ENCODE assay signal across 29 cellular contexts in genomic region chr21:32048353-32048752, GRCh38.
"Had no signal": no experiment of that assay in that cellular context is flagged by ENCODE, and none has a peak within 500 bp of the region (broad histone marks: within the 10 kb centered on the region; RNA-seq: fewer than 3 reads in every experiment).

No MANE protein-coding gene starts in this region.

- H3K4me3 Mint-ChIP-seq: activated CD4-positive, alpha-beta memory T cell treated with anti-CD3 and anti-CD28 coated beads, Interleukin-2, amount 10 ng/mL, durations not matched to agents 7 days and 5 days; activated CD4-positive, alpha-beta T cell treated with anti-CD3 and anti-CD28 coated beads, Interleukin-2, amount 10 ng/mL, durations not matched to agents 7 days and 5 days; activated naive CD8-positive, alpha-beta T cell treated with anti-CD3 and anti-CD28 coated beads for 36 hours; activated T-cell treated with anti-CD3 and anti-CD28 coated beads, Interleukin-2, amount 50 U/mL, for 72 hours; natural killer cell treated with Interleukin-12 subunit alpha and Interleukin-12 subunit beta and Interleukin-15 and Interleukin-18, amount 100 ng/mL, for 72 hours; T-helper 17 cell had no signal

- ATAC-seq: activated T-cell treated with anti-CD3 and anti-CD28 coated beads, Interleukin-2, amount 50 U/mL, for 72 hours; body of pancreas; gastroesophageal sphincter; mucosa of descending colon; stimulated activated naive CD8-positive, alpha-beta T cell treated with anti-CD3 and anti-CD28 coated beads, Interleukin-15, Interleukin-2, amounts not matched to agents 100 U/mL and 50 U/mL, for 24 hours; T-helper 17 cell had no signal

- H3K27ac Mint-ChIP-seq: activated CD4-positive, alpha-beta memory T cell treated with anti-CD3 and anti-CD28 coated beads, Interleukin-2, amount 10 ng/mL, durations not matched to agents 7 days and 5 days; activated CD4-positive, alpha-beta T cell treated with anti-CD3 and anti-CD28 coated beads, Interleukin-2, amount 10 ng/mL, durations not matched to agents 7 days and 5 days; activated naive CD8-positive, alpha-beta T cell treated with anti-CD3 and anti-CD28 coated beads for 36 hours; activated T-cell treated with anti-CD3 and anti-CD28 coated beads, Interleukin-2, amount 50 U/mL, for 72 hours; natural killer cell treated with Interleukin-12 subunit alpha and Interleukin-12 subunit beta and Interleukin-15 and Interleukin-18, amount 100 ng/mL, for 72 hours; progenitor cell of endocrine pancreas; T-helper 17 cell had no signal

- H3K27me3 Mint-ChIP-seq: activated CD4-positive, alpha-beta memory T cell treated with anti-CD3 and anti-CD28 coated beads, Interleukin-2, amount 10 ng/mL, durations not matched to agents 7 days and 5 days; activated CD4-positive, alpha-beta T cell treated with anti-CD3 and anti-CD28 coated beads, Interleukin-2, amount 10 ng/mL, durations not matched to agents 7 days and 5 days; activated naive CD8-positive, alpha-beta T cell treated with anti-CD3 and anti-CD28 coated beads for 36 hours; progenitor cell of endocrine pancreas had no signal

- DNase-seq: activated CD4-positive, alpha-beta memory T cell treated with anti-CD3 and anti-CD28 coated beads, Interleukin-2, amount 10 ng/mL, durations not matched to agents 7 days and 5 days; activated CD4-positive, alpha-beta T cell treated with anti-CD3 and anti-CD28 coated beads, Interleukin-2, amount 10 ng/mL, durations not matched to agents 7 days and 5 days; activated CD4-positive, CD25-positive, alpha-beta regulatory T cell treated with anti-CD3 and anti-CD28 coated beads, Interleukin-2, amount 50 U/mL, for 72 hours; activated naive CD4-positive, alpha-beta T cell; activated naive CD8-positive, alpha-beta T cell treated with anti-CD3 and anti-CD28 coated beads for 36 hours; activated T-cell treated with anti-CD3 and anti-CD28 coated beads, Interleukin-2, amount 50 U/mL, for 72 hours; adrenal gland; aorta; body of pancreas; effector CD8-positive, alpha-beta T cell; erythroblast; hippocampal formation; kidney glomerular epithelial cell; left ventricle myocardium inferior; mucosa of descending colon; ovary; right lobe of liver; stimulated activated CD4-positive, alpha-beta T cell treated with anti-CD3 and anti-CD28 coated beads, Interleukin-2, amount 100 ng/mL, for 48 hours; stimulated activated naive CD8-positive, alpha-beta T cell treated with anti-CD3 and anti-CD28 coated beads, Interleukin-15, Interleukin-2, amounts not matched to agents 100 U/mL and 50 U/mL, for 24 hours; T-helper 17 cell; T1000; testis; transverse colon; WERI-Rb-1 had no signal

- FAIRE-seq: colon had no signal

- H3K4me3 ChIP-seq: adrenal gland, body of pancreas, gastroesophageal sphincter, left ventricle myocardium inferior, lung, mucosa of descending colon, ovary, right lobe of liver, testis, transverse colon had no signal

- H3K4me1 Mint-ChIP-seq: activated CD4-positive, alpha-beta memory T cell treated with anti-CD3 and anti-CD28 coated beads, Interleukin-2, amount 10 ng/mL, durations not matched to agents 7 days and 5 days; activated CD4-positive, alpha-beta T cell treated with anti-CD3 and anti-CD28 coated beads, Interleukin-2, amount 10 ng/mL, durations not matched to agents 7 days and 5 days; activated naive CD8-positive, alpha-beta T cell treated with anti-CD3 and anti-CD28 coated beads for 36 hours had no signal

- H3K36me3 Mint-ChIP-seq: activated naive CD8-positive, alpha-beta T cell treated with anti-CD3 and anti-CD28 coated beads for 36 hours; natural killer cell treated with Interleukin-12 subunit alpha and Interleukin-12 subunit beta and Interleukin-15 and Interleukin-18, amount 100 ng/mL, for 72 hours had no signal
